Comparison of ENCODE assay signal across 8 cellular contexts in genomic region chr12:57430117-57430930, GRCh38. TPM values are rescaled to one million over a fixed set of nuclear protein-coding genes. Genes with fewer than 3 reads are reported as not detected.
A peak's percentile ranks its signal among the peaks of the same experiment; 100 is the strongest.
DNase-seq lines count a peak whose midpoint lies in the region; ATAC-seq, FAIRE-seq and TF ChIP-seq lines count a peak whose summit lies in the region.

No MANE protein-coding gene starts in this region.

- peaks cover 43% of the 10 kb centered on the region for H3K4me1 Mint-ChIP-seq in central memory CD8-positive, alpha-beta T cell

- H3K4me3 Mint-ChIP-seq in central memory CD8-positive, alpha-beta T cell, result peak overlapping the region; percentile 88

- H3K36me3 ChIP-seq in HepG2 (replicated peaks in 1 of 2; ENCODE audit: control insufficient read depth in 1 of 2, insufficient read depth in 2 of 2, low read length in 2 of 2), result no peaks in the 10 kb centered on the region

- peaks cover 43% of the 10 kb centered on the region for H3K4me1 ChIP-seq in HepG2 (ENCODE audit: insufficient read depth, low read length)

- intact Hi-C loops in HepG2 (cut with micrococcal nuclease; ENCODE audit: unreplicated experiment), result no loop called here

- no peaks in the 10 kb centered on the region; a peak in 1 of 5 replicates for H3K27me3 ChIP-seq in HepG2 (ENCODE audit: control insufficient read depth in 1 of 2, insufficient read depth in 2 of 2, low read length in 2 of 2)

- in situ Hi-C loops in HepG2 (cut with HindIII; ENCODE audit: extremely low pct_ligation_motif_present, low pct_unique_long_range_greater_than_20kb), result no loop called here

- H2AFZ ChIP-seq in HepG2 (ENCODE audit: low read length), result no peak overlapping the region

- POLR2A ChIA-PET in HepG2 (lab: Yijun Ruan, JAX), result interaction anchor here (0.5 to 2.1 kb wide), 7 partner anchors 10 to 204 kb away, joined by 3 to 35 read pairs (median 4); partner anchors contain the start of genes GLI1 and INHBE

- under 1% methylated on average over 48 of the region's 74 CpGs for WGBS in HepG2 (ENCODE audit: low lambda C conversion rate)

- FAIRE-seq in HepG2 (lab: Jason Lieb, UNC), result no peak

- peak overlapping the region; percentile 88 for H3K27ac ChIP-seq in HepG2 (ENCODE audit: extremely low read length, insufficient read depth, low read length)

- peak overlapping the region; percentile 63 to 77 (median 73) for H3K4me3 ChIP-seq in HepG2 (replicated peaks in 1 of 3; ENCODE audit: insufficient read depth in 1 of 3, low read depth in 2 of 3, low read length in 3 of 3)

- peak overlapping the region; percentile 75 for H3K4me2 ChIP-seq in HepG2 (ENCODE audit: low read depth, low read length)

- peak; percentile 27 for TF ChIP-seq CTCF in HepG2 (CRISPR knock-in tag; IDR thresholded peaks at IDR 0.05)

- no peaks in the 10 kb centered on the region for H4K20me1 ChIP-seq in HepG2 (ENCODE audit: insufficient read depth, low read length)

- peak; percentile 40 for DNase-seq in EH (ENCODE audit: low read depth)
- peak; percentile 23 to 36 for DNase-seq in central memory CD8-positive, alpha-beta T cell (ENCODE audit: low spot score in 2 of 2)
- DNase-seq in HepG2 (ENCODE audit: low spot score), result no peak
- no peak for DNase-seq in stimulated activated naive CD8-positive, alpha-beta T cell treated with anti-CD3 and anti-CD28 coated beads, Interleukin-15, Interleukin-2, amounts not matched to agents 100 U/mL and 50 U/mL, for 24 hours
- DNase-seq in NCI-H524 treated with DMSO at 0.1 percent for 48 hours (lab: John Stamatoyannopoulos, UW), result no peak

- no peaks in the 10 kb centered on the region for H3K9me3 ChIP-seq in HepG2 (ENCODE audit: low read length)

- TF ChIP-seq POLR2A in HepG2 (IDR thresholded peaks at IDR 0.05; ENCODE audit: insufficient read depth in 1 of 2, low read depth in 2 of 2, low read length in 2 of 2), result peak in 1 of 2 experiments; percentile 50; a peak in 2 of 4 replicates

- no peak for TF ChIP-seq RAD21 in HepG2 (CRISPR knock-in tag; IDR thresholded peaks at IDR 0.05)

- peaks cover 14% of the 10 kb centered on the region for H3K79me2 ChIP-seq in HepG2 (ENCODE audit: insufficient read depth, low read length)

- TF ChIP-seq EP300 in HepG2 (IDR thresholded peaks at IDR 0.05; ENCODE audit: low read depth in 2 of 2, low read length in 2 of 2) (no peak), HepG2 (CRISPR knock-in tag; IDR thresholded peaks at IDR 0.05; ENCODE audit: borderline replicate concordance) (no peak)

- peak overlapping the region; percentile 89 for H3K9ac ChIP-seq in HepG2 (ENCODE audit: insufficient read depth, low read depth, low read length)

- peak overlapping the region; percentile 100 for H3K27ac Mint-ChIP-seq in central memory CD8-positive, alpha-beta T cell (ENCODE audit: low read depth)

- H3K36me3 Mint-ChIP-seq in central memory CD8-positive, alpha-beta T cell (ENCODE audit: insufficient read depth), result peaks cover 25% of the 10 kb centered on the region

- no TSS peak for BruUV-seq in HepG2 (replicated peaks; lab: Mats Ljungman, UMichigan)

- no peaks in the 10 kb centered on the region for H3K27me3 Mint-ChIP-seq in central memory CD8-positive, alpha-beta T cell

- CTCF ChIA-PET in HepG2 (lab: Yijun Ruan, JAX; ENCODE audit: low intra/inter-chr PET ratio, low total read pairs), result no interaction called here

- no peaks in the 10 kb centered on the region for H3K9me3 Mint-ChIP-seq in central memory CD8-positive, alpha-beta T cell

- ATAC-seq in GM19438 (IDR thresholded peaks at IDR 0.05; ENCODE audit: low read depth, unreplicated experiment) (peak; percentile 51), HG03469 (IDR thresholded peaks at IDR 0.05; ENCODE audit: unreplicated experiment) (peak; percentile 22), SK-N-SH treated with all-trans-retinoic acid at 6 μM for 48 hours (peak; percentile 62), HepG2 (peak; percentile 63)
- peak; percentile 59 for ATAC-seq in central memory CD8-positive, alpha-beta T cell (replicated peaks; ENCODE audit: extremely low read depth, poor library complexity, severe bottlenecking)
- ATAC-seq in stimulated activated naive CD8-positive, alpha-beta T cell treated with anti-CD3 and anti-CD28 coated beads, Interleukin-15, Interleukin-2, amounts not matched to agents 100 U/mL and 50 U/mL, for 24 hours, result peak; percentile 70

RNA-seq across cellular contexts. Expression of gene R3HDM2, which starts 0.5 kb away (rescaled TPM):
- total RNA-seq in HepG2 (2016; rRNA removed; fragmentation: Illumina TruSeq; extraction: Trizol), result 8.3 and 11.1 TPM in 2 replicates
- total RNA-seq in HepG2 (2016; cell fraction: cytosol; rRNA removed; fragmentation: Illumina TruSeq; extraction: Trizol; ENCODE audit: low read depth), result 5.7 and 8.8 TPM in 2 replicates
- 6.4 and 10.3 TPM in 2 replicates for total RNA-seq in HepG2 (2016; cell fraction: insoluble cytoplasmic fraction; rRNA removed; fragmentation: Illumina TruSeq; extraction: Trizol)
- 9.0 and 10.3 TPM in 2 replicates for total RNA-seq in HepG2 (2016; cell fraction: membrane; rRNA removed; fragmentation: Illumina TruSeq; extraction: Trizol)
- total RNA-seq in HepG2 (2016; cell fraction: nucleus; rRNA removed; fragmentation: Illumina TruSeq; extraction: Trizol), result 14.9 and 18.4 TPM in 2 replicates
- 23.5 and 26.2 TPM in 2 replicates for polyA plus RNA-seq in HepG2 (2011; rRNA removed)
- polyA plus RNA-seq in HepG2 (2011; cell fraction: cytosol; rRNA removed), result 7.3 and 10.4 TPM in 2 replicates
- 48.1 and 57.1 TPM in 2 replicates for polyA plus RNA-seq in HepG2 (2011; cell fraction: nucleus; rRNA removed)
- 13.7 and 15.9 TPM in 2 replicates for polyA plus RNA-seq in HepG2 (2012)
- polyA plus RNA-seq in HepG2 (2016; cell fraction: cytosol; fragmentation: Illumina TruSeq; extraction: Trizol; ENCODE audit: low read depth), result 1.4 and 2.4 TPM in 2 replicates
- 10.8 and 11.3 TPM in 2 replicates for polyA plus RNA-seq in HepG2 (2016; cell fraction: insoluble cytoplasmic fraction; fragmentation: Illumina TruSeq; extraction: Trizol; ENCODE audit: low read depth)
- polyA plus RNA-seq in HepG2 (2016; cell fraction: membrane; fragmentation: Illumina TruSeq; extraction: Trizol; ENCODE audit: low read depth), result 6.5 and 7.8 TPM in 2 replicates
- polyA plus RNA-seq in HepG2 (2016; cell fraction: nucleus; fragmentation: Illumina TruSeq; extraction: Trizol; ENCODE audit: insufficient read depth, low read depth), result 44.4 and 51.2 TPM in 2 replicates
- polyA minus RNA-seq in HepG2 (2011; rRNA and poly(A)+ RNA removed; ENCODE audit: low replicate concordance), result 10.6 and 21.3 TPM in 2 replicates
- polyA minus RNA-seq in HepG2 (2011; cell fraction: cytosol; rRNA and poly(A)+ RNA removed), result 9.9 and 10.8 TPM in 2 replicates
- 26.1 and 27.0 TPM in 2 replicates for polyA minus RNA-seq in HepG2 (2011; cell fraction: nucleus; rRNA and poly(A)+ RNA removed)

RNA-seq across cellular contexts. Expression of gene INHBC, which starts 4.3 kb away (rescaled TPM):
- total RNA-seq in HepG2 (2016; rRNA removed; fragmentation: Illumina TruSeq; extraction: Trizol), result 1.5 and 1.8 TPM in 2 replicates
- total RNA-seq in HepG2 (2016; cell fraction: cytosol; rRNA removed; fragmentation: Illumina TruSeq; extraction: Trizol; ENCODE audit: low read depth), result 0.20 and 0.35 TPM in 2 replicates
- 1.3 and 1.7 TPM in 2 replicates for total RNA-seq in HepG2 (2016; cell fraction: insoluble cytoplasmic fraction; rRNA removed; fragmentation: Illumina TruSeq; extraction: Trizol)
- 1.1 TPM in 2 replicates for total RNA-seq in HepG2 (2016; cell fraction: membrane; rRNA removed; fragmentation: Illumina TruSeq; extraction: Trizol)
- 2.3 and 2.6 TPM in 2 replicates for total RNA-seq in HepG2 (2016; cell fraction: nucleus; rRNA removed; fragmentation: Illumina TruSeq; extraction: Trizol)
- polyA plus RNA-seq in HepG2 (2011; rRNA removed), result 12.7 and 13.8 TPM in 2 replicates
- 11.4 and 11.9 TPM in 2 replicates for polyA plus RNA-seq in HepG2 (2011; cell fraction: cytosol; rRNA removed)
- 4.8 and 6.4 TPM in 2 replicates for polyA plus RNA-seq in HepG2 (2011; cell fraction: nucleus; rRNA removed)
- polyA plus RNA-seq in HepG2 (2012), result 2.3 and 4.2 TPM in 2 replicates
- polyA plus RNA-seq in HepG2 (2016; cell fraction: cytosol; fragmentation: Illumina TruSeq; extraction: Trizol; ENCODE audit: low read depth), result 0.35 and 0.46 TPM in 2 replicates
- polyA plus RNA-seq in HepG2 (2016; cell fraction: insoluble cytoplasmic fraction; fragmentation: Illumina TruSeq; extraction: Trizol; ENCODE audit: low read depth), result 3.2 and 3.3 TPM in 2 replicates
- 1.3 and 1.4 TPM in 2 replicates for polyA plus RNA-seq in HepG2 (2016; cell fraction: membrane; fragmentation: Illumina TruSeq; extraction: Trizol; ENCODE audit: low read depth)
- polyA plus RNA-seq in HepG2 (2016; cell fraction: nucleus; fragmentation: Illumina TruSeq; extraction: Trizol; ENCODE audit: insufficient read depth, low read depth), result 4.0 and 4.8 TPM in 2 replicates
- 0.16 and 20.9 TPM in 2 replicates for polyA minus RNA-seq in HepG2 (2011; rRNA and poly(A)+ RNA removed; ENCODE audit: low replicate concordance)
- polyA minus RNA-seq in HepG2 (2011; cell fraction: cytosol; rRNA and poly(A)+ RNA removed), result 4.8 and 4.9 TPM in 2 replicates
- 5.0 and 6.3 TPM in 2 replicates for polyA minus RNA-seq in HepG2 (2011; cell fraction: nucleus; rRNA and poly(A)+ RNA removed)

RNA-seq across cellular contexts. Expression of gene INHBE, which starts 24.8 kb away (rescaled TPM):
- total RNA-seq in HepG2 (2016; rRNA removed; fragmentation: Illumina TruSeq; extraction: Trizol), result 6.8 and 17.0 TPM in 2 replicates
- total RNA-seq in HepG2 (2016; cell fraction: cytosol; rRNA removed; fragmentation: Illumina TruSeq; extraction: Trizol; ENCODE audit: low read depth), result 1.4 and 1.9 TPM in 2 replicates
- total RNA-seq in HepG2 (2016; cell fraction: insoluble cytoplasmic fraction; rRNA removed; fragmentation: Illumina TruSeq; extraction: Trizol), result 8.0 and 15.5 TPM in 2 replicates
- 3.2 and 3.3 TPM in 2 replicates for total RNA-seq in HepG2 (2016; cell fraction: membrane; rRNA removed; fragmentation: Illumina TruSeq; extraction: Trizol)
- total RNA-seq in HepG2 (2016; cell fraction: nucleus; rRNA removed; fragmentation: Illumina TruSeq; extraction: Trizol), result 11.2 and 13.1 TPM in 2 replicates
- polyA plus RNA-seq in HepG2 (2011; rRNA removed), result 32.0 and 55.8 TPM in 2 replicates
- 39.2 and 45.0 TPM in 2 replicates for polyA plus RNA-seq in HepG2 (2011; cell fraction: cytosol; rRNA removed)
- polyA plus RNA-seq in HepG2 (2011; cell fraction: nucleus; rRNA removed), result 12.5 and 25.8 TPM in 2 replicates
- polyA plus RNA-seq in HepG2 (2012), result 16.9 and 62.2 TPM in 2 replicates
- polyA plus RNA-seq in HepG2 (2016; cell fraction: cytosol; fragmentation: Illumina TruSeq; extraction: Trizol; ENCODE audit: low read depth), result 0.90 and 1.2 TPM in 2 replicates
- 6.5 and 7.6 TPM in 2 replicates for polyA plus RNA-seq in HepG2 (2016; cell fraction: insoluble cytoplasmic fraction; fragmentation: Illumina TruSeq; extraction: Trizol; ENCODE audit: low read depth)
- 1.8 and 2.0 TPM in 2 replicates for polyA plus RNA-seq in HepG2 (2016; cell fraction: membrane; fragmentation: Illumina TruSeq; extraction: Trizol; ENCODE audit: low read depth)
- 16.9 and 17.1 TPM in 2 replicates for polyA plus RNA-seq in HepG2 (2016; cell fraction: nucleus; fragmentation: Illumina TruSeq; extraction: Trizol; ENCODE audit: insufficient read depth, low read depth)
- 0.51 and 61.0 TPM in 2 replicates for polyA minus RNA-seq in HepG2 (2011; rRNA and poly(A)+ RNA removed; ENCODE audit: low replicate concordance)
- polyA minus RNA-seq in HepG2 (2011; cell fraction: cytosol; rRNA and poly(A)+ RNA removed), result 21.0 and 26.6 TPM in 2 replicates
- polyA minus RNA-seq in HepG2 (2011; cell fraction: nucleus; rRNA and poly(A)+ RNA removed), result 7.1 and 11.4 TPM in 2 replicates

RNA-seq across cellular contexts. Expression of gene GLI1, which starts 29.3 kb away (rescaled TPM):
- total RNA-seq in HepG2 (2016; rRNA removed; fragmentation: Illumina TruSeq; extraction: Trizol), result 0.20 TPM in 1 of 2 replicates, not detected in the other
- 0.53 TPM in 1 of 2 replicates, not detected in the other for total RNA-seq in HepG2 (2016; cell fraction: cytosol; rRNA removed; fragmentation: Illumina TruSeq; extraction: Trizol; ENCODE audit: low read depth)
- total RNA-seq in HepG2 (2016; cell fraction: insoluble cytoplasmic fraction; rRNA removed; fragmentation: Illumina TruSeq; extraction: Trizol), result not detected in 2 replicates
- total RNA-seq in HepG2 (2016; cell fraction: membrane; rRNA removed; fragmentation: Illumina TruSeq; extraction: Trizol), result not detected in 2 replicates
- not detected in 2 replicates for total RNA-seq in HepG2 (2016; cell fraction: nucleus; rRNA removed; fragmentation: Illumina TruSeq; extraction: Trizol)
- 0.09 and 0.27 TPM in 2 replicates for polyA plus RNA-seq in HepG2 (2011; rRNA removed)
- 0.06 and 0.07 TPM in 2 replicates for polyA plus RNA-seq in HepG2 (2011; cell fraction: cytosol; rRNA removed)
- 0.33 and 0.42 TPM in 2 replicates for polyA plus RNA-seq in HepG2 (2011; cell fraction: nucleus; rRNA removed)
- 0.55 TPM in 1 of 2 replicates, not detected in the other for polyA plus RNA-seq in HepG2 (2012)
- polyA plus RNA-seq in HepG2 (2016; cell fraction: cytosol; fragmentation: Illumina TruSeq; extraction: Trizol; ENCODE audit: low read depth), result not detected in 2 replicates
- 0.35 TPM in 1 of 2 replicates, not detected in the other for polyA plus RNA-seq in HepG2 (2016; cell fraction: insoluble cytoplasmic fraction; fragmentation: Illumina TruSeq; extraction: Trizol; ENCODE audit: low read depth)
- not detected in 2 replicates for polyA plus RNA-seq in HepG2 (2016; cell fraction: membrane; fragmentation: Illumina TruSeq; extraction: Trizol; ENCODE audit: low read depth)
- polyA plus RNA-seq in HepG2 (2016; cell fraction: nucleus; fragmentation: Illumina TruSeq; extraction: Trizol; ENCODE audit: insufficient read depth, low read depth), result 0.17 and 0.49 TPM in 2 replicates
- 2.5 TPM in 1 of 2 replicates, not detected in the other for polyA minus RNA-seq in HepG2 (2011; rRNA and poly(A)+ RNA removed; ENCODE audit: low replicate concordance)
- polyA minus RNA-seq in HepG2 (2011; cell fraction: cytosol; rRNA and poly(A)+ RNA removed), result not detected in 2 replicates
- not detected in 2 replicates for polyA minus RNA-seq in HepG2 (2011; cell fraction: nucleus; rRNA and poly(A)+ RNA removed)

RNA-seq across cellular contexts. Expression of gene ARHGAP9, which starts 49.3 kb away (rescaled TPM):
- total RNA-seq in HepG2 (2016; rRNA removed; fragmentation: Illumina TruSeq; extraction: Trizol), result 0.18 TPM in 1 of 2 replicates, not detected in the other
- total RNA-seq in HepG2 (2016; cell fraction: cytosol; rRNA removed; fragmentation: Illumina TruSeq; extraction: Trizol; ENCODE audit: low read depth), result not detected in 2 replicates
- total RNA-seq in HepG2 (2016; cell fraction: insoluble cytoplasmic fraction; rRNA removed; fragmentation: Illumina TruSeq; extraction: Trizol), result 0.32 TPM in 1 of 2 replicates, not detected in the other
- not detected in 2 replicates for total RNA-seq in HepG2 (2016; cell fraction: membrane; rRNA removed; fragmentation: Illumina TruSeq; extraction: Trizol)
- total RNA-seq in HepG2 (2016; cell fraction: nucleus; rRNA removed; fragmentation: Illumina TruSeq; extraction: Trizol), result not detected in 2 replicates
- 0.95 and 1.2 TPM in 2 replicates for polyA plus RNA-seq in HepG2 (2011; rRNA removed)
- 0.33 and 0.40 TPM in 2 replicates for polyA plus RNA-seq in HepG2 (2011; cell fraction: cytosol; rRNA removed)
- 3.1 and 5.5 TPM in 2 replicates for polyA plus RNA-seq in HepG2 (2011; cell fraction: nucleus; rRNA removed)
- 0.39 and 0.55 TPM in 2 replicates for polyA plus RNA-seq in HepG2 (2012)
- not detected in 2 replicates for polyA plus RNA-seq in HepG2 (2016; cell fraction: cytosol; fragmentation: Illumina TruSeq; extraction: Trizol; ENCODE audit: low read depth)
- polyA plus RNA-seq in HepG2 (2016; cell fraction: insoluble cytoplasmic fraction; fragmentation: Illumina TruSeq; extraction: Trizol; ENCODE audit: low read depth), result 0.17 TPM in 1 of 2 replicates, not detected in the other
- polyA plus RNA-seq in HepG2 (2016; cell fraction: membrane; fragmentation: Illumina TruSeq; extraction: Trizol; ENCODE audit: low read depth), result 0.15 TPM in 1 of 2 replicates, not detected in the other
- 0.51 and 0.87 TPM in 2 replicates for polyA plus RNA-seq in HepG2 (2016; cell fraction: nucleus; fragmentation: Illumina TruSeq; extraction: Trizol; ENCODE audit: insufficient read depth, low read depth)
- polyA minus RNA-seq in HepG2 (2011; rRNA and poly(A)+ RNA removed; ENCODE audit: low replicate concordance), result 0.44 TPM in 1 of 2 replicates, not detected in the other
- polyA minus RNA-seq in HepG2 (2011; cell fraction: cytosol; rRNA and poly(A)+ RNA removed), result not detected in 2 replicates
- 0.64 and 1.7 TPM in 2 replicates for polyA minus RNA-seq in HepG2 (2011; cell fraction: nucleus; rRNA and poly(A)+ RNA removed)

Comparison
In these comparisons a context has a peak if more than half of its experiments do, and no peak if none do; other contexts are left out.
1. DNase-seq: peak in EH (single experiment) and central memory CD8-positive, alpha-beta T cell (2 of 2); none in HepG2 (single experiment), stimulated activated naive CD8-positive, alpha-beta T cell treated with anti-CD3 and anti-CD28 coated beads, Interleukin-15, Interleukin-2, amounts not matched to agents 100 U/mL and 50 U/mL, for 24 hours (single experiment) and NCI-H524 treated with DMSO at 0.1 percent for 48 hours (single experiment).
2. Peak in every context shown above with its lines, with median percentiles within 50 percentile points of each other: ATAC-seq.